26 cellular contexts compared by ENCODE assay signal in the genomic region with DNA sequence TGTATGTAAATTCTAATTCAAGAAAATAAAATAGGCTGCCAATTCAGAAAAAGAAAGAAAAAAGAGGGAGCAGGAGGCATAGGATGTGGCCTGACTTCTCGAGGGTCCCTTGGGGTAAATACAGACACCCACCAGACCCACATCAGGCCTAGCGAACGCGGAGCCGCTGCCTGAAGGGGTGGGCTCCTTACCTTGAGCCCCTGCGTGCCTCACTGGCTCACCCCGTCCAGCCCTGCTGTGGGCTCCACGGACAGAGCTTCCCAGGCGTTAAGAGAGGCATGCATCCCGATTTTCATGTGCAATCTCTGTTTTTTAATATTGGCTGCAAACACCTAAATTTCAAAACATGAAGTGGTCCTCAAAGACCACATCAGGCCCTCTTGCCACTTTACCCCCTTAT.
"Had no signal": no experiment of that assay in that cellular context is flagged by ENCODE, and none has a peak within 500 bp of the region (broad histone marks: within the 10 kb centered on the region; RNA-seq: fewer than 3 reads in every experiment).

No MANE protein-coding gene starts in this region.

- H3K36me3 ChIP-seq: colonic mucosa, esophagus squamous epithelium, gastrocnemius medialis, heart right ventricle, left lung, lower lobe of right lung had no signal

- ATAC-seq: effector memory CD8-positive, alpha-beta T cell; esophagus mucosa; gastrocnemius medialis; heart right ventricle; left cardiac atrium; left lung; left ventricle myocardium superior; lower lobe of right lung had no signal

- H3K4me1 ChIP-seq: colonic mucosa, esophagus squamous epithelium, left lung, lower lobe of right lung had no signal

- H3K4me3 Mint-ChIP-seq: dendritic cell treated with granulocyte-macrophage colony-stimulating factor and Interleukin-4, amounts not matched to agents 40 ng/mL and 50 ng/mL, for 4 days; effector memory CD8-positive, alpha-beta T cell; endodermal cell had no signal

- FAIRE-seq: endometrium, islet of Langerhans, keratinocyte had no signal

- H3K27me3 Mint-ChIP-seq: dendritic cell treated with granulocyte-macrophage colony-stimulating factor and Interleukin-4, amounts not matched to agents 40 ng/mL and 50 ng/mL, for 4 days had no signal

- H3K4me3 ChIP-seq: colonic mucosa, esophagus squamous epithelium, gastrocnemius medialis, heart right ventricle, left lung, lower lobe of right lung had no signal

- H3K4me1 Mint-ChIP-seq: endodermal cell had no signal

- DNase-seq: colonic mucosa; cortex of kidney; effector CD8-positive, alpha-beta T cell; effector memory CD8-positive, alpha-beta T cell; endodermal cell; erythroblast; esophagus squamous epithelium; foreskin fibroblast; foreskin melanocyte; gastrocnemius medialis; glutamatergic neuron; head of caudate nucleus; heart right ventricle; hippocampal formation; left cardiac atrium; left lung; left ventricle myocardium superior; lower lobe of right lung; mesenchymal stem cell; midbrain had no signal

- H3K27ac ChIP-seq: colonic mucosa, epithelial cell of prostate, esophagus squamous epithelium, heart right ventricle, left lung, lower lobe of right lung had no signal

- H3K27me3 ChIP-seq: colonic mucosa, esophagus squamous epithelium, gastrocnemius medialis, heart right ventricle, left lung had no signal

- H3K27ac Mint-ChIP-seq: dendritic cell treated with granulocyte-macrophage colony-stimulating factor and Interleukin-4, amounts not matched to agents 40 ng/mL and 50 ng/mL, for 4 days; effector memory CD8-positive, alpha-beta T cell; endodermal cell had no signal

- H3K9me3 ChIP-seq: colonic mucosa, esophagus squamous epithelium, gastrocnemius medialis, heart right ventricle, left lung, lower lobe of right lung had no signal

- H3K9me3 Mint-ChIP-seq: effector memory CD8-positive, alpha-beta T cell had no signal
